ENCODE assay signal across 8 cellular contexts in genomic region chr17:79840204-79840988, GRCh38. TPM values are rescaled to one million over a fixed set of nuclear protein-coding genes. Genes with fewer than 3 reads are reported as not detected.
DNase-seq lines count a peak whose midpoint lies in the region; ATAC-seq and TF ChIP-seq lines count a peak whose summit lies in the region.

No MANE protein-coding gene starts in this region.

- peaks cover 20% of the 10 kb centered on the region for H3K36me3 Mint-ChIP-seq in activated CD4-positive, alpha-beta memory T cell treated with anti-CD3 and anti-CD28 coated beads, Interleukin-2, amount 10 ng/mL, durations not matched to agents 7 days and 5 days (ENCODE audit: low read depth)

- H3K4me1 ChIP-seq in ovary (ENCODE audit: insufficient read depth) (peaks cover 24% of the 10 kb centered on the region), gastroesophageal sphincter (peaks cover 0 to 89% (median 55%) of the 10 kb centered on the region in 3 donors)

- peak in 2 of 3 donors; percentile 11 to 41 for TF ChIP-seq CTCF in ovary (IDR thresholded peaks at IDR 0.05)
- TF ChIP-seq CTCF in gastroesophageal sphincter (IDR thresholded peaks at IDR 0.05): peak in 2 of 4 experiments; percentile 34 to 42

- H3K27me3 ChIP-seq in ovary (no peaks in the 10 kb centered on the region), gastroesophageal sphincter (peaks cover 59% of the 10 kb centered on the region)

- WGBS in ovary, 3 donors: 2 to 5% (median 2%) methylated on average over 71 to 78 of the region's 78 CpGs
- WGBS in gastroesophageal sphincter (ENCODE audit: low coverage in 1 of 2), 2 donors: 0 to 4% methylated on average over 8 to 17 of the region's 78 CpGs

- H3K9me3 ChIP-seq in ovary (no peaks in the 10 kb centered on the region), gastroesophageal sphincter (peaks cover 0 to 16% (median 0%) of the 10 kb centered on the region in 3 donors)

- H3K27ac ChIP-seq in ovary (peak overlapping the region; percentile 84 to 92), gastroesophageal sphincter (peak overlapping the region in 2 of 4 donors; percentile 98)

- H3K27ac Mint-ChIP-seq in activated CD4-positive, alpha-beta memory T cell treated with anti-CD3 and anti-CD28 coated beads, Interleukin-2, amount 10 ng/mL, durations not matched to agents 7 days and 5 days: peak overlapping the region; percentile 31

- peak overlapping the region; percentile 51 for H3K4me3 Mint-ChIP-seq in activated CD4-positive, alpha-beta memory T cell treated with anti-CD3 and anti-CD28 coated beads, Interleukin-2, amount 10 ng/mL, durations not matched to agents 7 days and 5 days

- TF ChIP-seq POLR2A in ovary (IDR thresholded peaks at IDR 0.05) (no peak), gastroesophageal sphincter (IDR thresholded peaks at IDR 0.05) (no peak)

- DNase-seq in stimulated activated CD4-positive, alpha-beta T cell treated with anti-CD3 and anti-CD28 coated beads, Interleukin-15, amount 100 ng/mL, for 24 hours: peak; percentile 37
- DNase-seq in stimulated activated CD4-positive, alpha-beta T cell treated with anti-CD3 and anti-CD28 coated beads, Interleukin-4, amount 100 ng/mL, for 4 hours: no peak
- peak; percentile 46 for DNase-seq in activated CD4-positive, alpha-beta memory T cell treated with anti-CD3 and anti-CD28 coated beads, Interleukin-2, amount 10 ng/mL, durations not matched to agents 7 days and 5 days
- peak; percentile 45 for DNase-seq in fibroblast of peridontal ligament (ENCODE audit: extremely low read depth)
- peak; percentile 79 to 89 (median 82) for DNase-seq in ovary
- DNase-seq in NCI-H2029 (lab: John Stamatoyannopoulos, UW): no peak
- no peak for DNase-seq in NCI-H510A treated with DMSO at 0.1 percent for 48 hours (lab: John Stamatoyannopoulos, UW)

- POLR2A ChIA-PET in activated CD4-positive, alpha-beta memory T cell treated with anti-CD3 and anti-CD28 coated beads, Interleukin-2, amount 10 ng/mL, durations not matched to agents 7 days and 5 days (lab: Charles Lee): interaction anchor here (0.6 to 5.1 kb wide), 14 partner anchors 10 to 925 kb away, joined by 3 to 58 read pairs (median 5); partner anchors contain the start of genes CBX2 and CBX8

- peaks cover 36% of the 10 kb centered on the region for H3K27me3 Mint-ChIP-seq in activated CD4-positive, alpha-beta memory T cell treated with anti-CD3 and anti-CD28 coated beads, Interleukin-2, amount 10 ng/mL, durations not matched to agents 7 days and 5 days

- H3K36me3 ChIP-seq in ovary (no peaks in the 10 kb centered on the region), gastroesophageal sphincter (peaks cover 0 to 2% of the 10 kb centered on the region in 2 donors)

- CTCF ChIA-PET in activated CD4-positive, alpha-beta memory T cell treated with anti-CD3 and anti-CD28 coated beads, Interleukin-2, amount 10 ng/mL, durations not matched to agents 7 days and 5 days (lab: Charles Lee): interaction anchor here (1.1 to 3.3 kb wide), 13 partner anchors 10 to 99 kb away, joined by 3 to 23 read pairs (median 5); partner anchors contain the start of gene CBX8

- H3K4me3 ChIP-seq in ovary: peak overlapping the region; percentile 8
- H3K4me3 ChIP-seq in gastroesophageal sphincter: peak overlapping the region in 1 of 2 donors; percentile 84

- intact Hi-C loops in ovary (cut with DNase I): loop anchor here in 3 of 4 donors (5.0 to 10.0 kb wide), 5 partner anchors 43 to 152 kb away; partner anchors contain the start of gene CBX8 (in 2 of the 3)

- H3K4me1 Mint-ChIP-seq in activated CD4-positive, alpha-beta memory T cell treated with anti-CD3 and anti-CD28 coated beads, Interleukin-2, amount 10 ng/mL, durations not matched to agents 7 days and 5 days: peaks cover 39% of the 10 kb centered on the region

- TF ChIP-seq EP300 in ovary (IDR thresholded peaks at IDR 0.05): no peak
- no peak for TF ChIP-seq EP300 in gastroesophageal sphincter (IDR thresholded peaks at IDR 0.05)

- no peaks in the 10 kb centered on the region for H3K9me3 Mint-ChIP-seq in activated CD4-positive, alpha-beta memory T cell treated with anti-CD3 and anti-CD28 coated beads, Interleukin-2, amount 10 ng/mL, durations not matched to agents 7 days and 5 days

- no peak for ATAC-seq in gastroesophageal sphincter

RNA-seq across cellular contexts. Expression of gene CBX4, which starts 1.2 kb away (rescaled TPM):
- total RNA-seq in activated CD4-positive, alpha-beta memory T cell treated with anti-CD3 and anti-CD28 coated beads, Interleukin-2, amount 10 ng/mL, durations not matched to agents 7 days and 5 days: 10 to 100 TPM; 34.4 to 36.5 TPM
- 10 to 100 TPM in 6 of 7 donors, 1 to 10 TPM in 1; 5.5 to 27.9 (median 16.5) TPM for total RNA-seq in ovary
- polyA plus RNA-seq in ovary: 10 to 100 TPM in 1 of 2 donors, 1 to 10 TPM in 1; 7.8 to 10.7 TPM
- total RNA-seq in gastroesophageal sphincter: 10 to 100 TPM in 2 of 4 donors, 1 to 10 TPM in 2; 6.7 to 11.5 (median 10.0) TPM

RNA-seq across cellular contexts. Expression of gene CBX8, which starts 43.5 kb away (rescaled TPM):
- total RNA-seq in activated CD4-positive, alpha-beta memory T cell treated with anti-CD3 and anti-CD28 coated beads, Interleukin-2, amount 10 ng/mL, durations not matched to agents 7 days and 5 days: 1 to 10 TPM; 5.7 to 6.7 TPM
- total RNA-seq in ovary: 1 to 10 TPM in 6 of 7 donors, under 1 TPM in 1; 0.60 to 7.0 (median 3.9) TPM
- 1 to 10 TPM; 1.1 to 3.2 TPM for polyA plus RNA-seq in ovary
- total RNA-seq in gastroesophageal sphincter: 10 to 100 TPM in 1 of 4 donors, 1 to 10 TPM in 2, under 1 TPM in 1; 0.40 to 10.6 (median 3.9) TPM

Comparison
In these comparisons a context has a peak if more than half of its experiments do, and no peak if none do; other contexts are left out.
1. DNase-seq: peak in stimulated activated CD4-positive, alpha-beta T cell treated with anti-CD3 and anti-CD28 coated beads, Interleukin-15, amount 100 ng/mL, for 24 hours (single experiment), activated CD4-positive, alpha-beta memory T cell treated with anti-CD3 and anti-CD28 coated beads, Interleukin-2, amount 10 ng/mL, durations not matched to agents 7 days and 5 days (single experiment), fibroblast of peridontal ligament (single experiment) and ovary (5 of 5); none in stimulated activated CD4-positive, alpha-beta T cell treated with anti-CD3 and anti-CD28 coated beads, Interleukin-4, amount 100 ng/mL, for 4 hours (0 of 2), NCI-H2029 (single experiment) and NCI-H510A treated with DMSO at 0.1 percent for 48 hours (single experiment).